Comparison of ENCODE assay signal across 9 cellular contexts in the genomic region with DNA sequence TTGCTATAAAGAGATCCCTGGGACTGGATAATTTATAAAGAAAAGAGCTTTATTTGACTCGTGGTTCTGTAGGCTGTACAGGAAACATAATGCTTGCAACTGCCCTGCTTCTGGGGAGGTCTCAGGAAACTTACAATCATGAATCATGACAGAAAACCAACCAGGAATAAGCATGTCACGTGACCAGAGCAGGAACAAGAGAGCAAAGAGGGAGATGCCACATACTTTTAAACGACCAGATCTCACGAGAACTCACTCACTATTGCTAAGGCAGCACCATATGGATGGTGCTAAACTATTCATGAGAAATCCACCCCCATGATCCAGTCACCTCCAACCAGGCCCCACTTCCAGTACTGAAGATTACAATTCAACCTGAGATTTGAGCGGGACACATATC. TPM values are rescaled to one million over a fixed set of nuclear protein-coding genes. Genes with fewer than 3 reads are reported as not detected.
DNase-seq lines count a peak whose midpoint lies in the region; ATAC-seq, FAIRE-seq and TF ChIP-seq lines count a peak whose summit lies in the region.
"Had no signal": no experiment of that assay in that cellular context is flagged by ENCODE, and none has a peak within 500 bp of the region (broad histone marks: within the 10 kb centered on the region; RNA-seq: fewer than 3 reads in every experiment).

No MANE protein-coding gene starts in this region.

- H3K27me3 Mint-ChIP-seq in T-helper 17 cell: no peaks in the 10 kb centered on the region

- H3K4me1 Mint-ChIP-seq in T-helper 17 cell: peaks cover 8% of the 10 kb centered on the region

- no peak for TF ChIP-seq POLR2A in GM18505 (IDR thresholded peaks at IDR 0.05; ENCODE audit: borderline replicate concordance, extremely low read depth, insufficient read depth, insufficient read length)

- no peaks in the 10 kb centered on the region for H3K36me3 Mint-ChIP-seq in T-helper 17 cell (ENCODE audit: low read depth)

- H3K9me3 ChIP-seq in T-helper 17 cell (ENCODE audit: control insufficient read depth, low read length, poor library complexity, severe bottlenecking): no peaks in the 10 kb centered on the region
- H3K9me3 ChIP-seq: thoracic aorta had no signal

- no peak for FAIRE-seq in D721Med (lab: Jason Lieb, UNC)

- ATAC-seq in T-helper 17 cell: no peak
- no peak for ATAC-seq in GM18505 (IDR thresholded peaks at IDR 0.05; ENCODE audit: unreplicated experiment)
- no peak for ATAC-seq in HG02678 (IDR thresholded peaks at IDR 0.05; ENCODE audit: unreplicated experiment)

- TF ChIP-seq CTCF in D721Med (IDR thresholded peaks at IDR 0.05; ENCODE audit: insufficient read depth, missing control alignments): no peak

- no peak overlapping the region for H3K4me3 Mint-ChIP-seq in T-helper 17 cell

- H3K27ac Mint-ChIP-seq in T-helper 17 cell: peak overlapping the region; percentile 74

- peak; percentile 11 for DNase-seq in stimulated activated CD4-positive, alpha-beta T cell treated with anti-CD3 and anti-CD28 coated beads, Interleukin-15, amount 100 ng/mL, for 24 hours
- DNase-seq in stimulated activated CD4-positive, alpha-beta T cell treated with anti-CD3 and anti-CD28 coated beads, Interleukin-2, amount 100 ng/mL, for 24 hours: no peak
- DNase-seq in T-helper 17 cell (no peak), fibroblast of peridontal ligament (ENCODE audit: extremely low read depth) (peak; percentile 76), D721Med (ENCODE audit: insufficient read length, low spot score) (no peak)
- DNase-seq in activated CD4-positive, CD25-positive, alpha-beta regulatory T cell (lab: John Stamatoyannopoulos, UW): no peak

RNA-seq across cellular contexts. Expression of gene RCC1, which starts 49.8 kb away (rescaled TPM):
- total RNA-seq in T-helper 17 cell: 10 to 100 TPM; 10.7 to 15.1 TPM

Comparison
In these comparisons a context has a peak if more than half of its experiments do, and no peak if none do; other contexts are left out.
1. DNase-seq: peak in stimulated activated CD4-positive, alpha-beta T cell treated with anti-CD3 and anti-CD28 coated beads, Interleukin-15, amount 100 ng/mL, for 24 hours (single experiment) and fibroblast of peridontal ligament (single experiment); none in stimulated activated CD4-positive, alpha-beta T cell treated with anti-CD3 and anti-CD28 coated beads, Interleukin-2, amount 100 ng/mL, for 24 hours (0 of 2), T-helper 17 cell (0 of 3), activated CD4-positive, CD25-positive, alpha-beta regulatory T cell (0 of 4) and D721Med (single experiment).